Comparison of ENCODE assay signal across 12 cellular contexts in the genomic region with DNA sequence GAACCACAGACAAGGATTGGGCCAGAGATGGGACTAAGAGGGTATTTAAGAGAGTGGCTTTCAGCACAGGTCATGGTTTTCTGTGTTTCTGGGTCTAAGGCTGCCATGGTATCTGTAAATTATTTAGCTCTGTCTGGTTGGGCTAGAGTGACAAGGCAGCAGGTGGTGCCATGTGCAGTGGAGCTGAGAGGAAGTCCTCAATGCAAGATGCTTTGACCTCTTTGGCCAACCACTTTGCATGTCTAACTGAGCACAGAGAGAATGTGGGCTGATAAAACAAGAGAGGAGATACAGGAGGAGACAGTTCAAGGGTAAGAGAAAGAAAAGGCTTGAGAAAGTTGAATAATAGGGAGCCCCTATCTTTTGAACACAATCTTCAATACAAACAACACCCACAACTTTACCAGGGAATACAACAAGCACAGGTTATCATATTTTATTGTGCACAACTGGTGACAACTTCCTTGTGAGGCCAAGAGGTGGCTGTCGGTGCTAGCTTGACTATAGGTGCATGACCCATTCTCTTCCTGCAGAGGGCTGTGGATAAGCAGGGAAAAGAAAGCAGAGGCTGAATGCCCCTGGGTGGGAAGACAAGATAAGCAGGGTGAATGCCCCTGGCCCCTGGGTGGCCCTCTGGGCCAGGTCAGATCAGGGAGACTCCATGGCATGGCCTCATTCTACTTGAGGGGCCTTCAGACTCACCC. TPM values are rescaled to one million over a fixed set of nuclear protein-coding genes. Genes with fewer than 3 reads are reported as not detected.
DNase-seq lines count a peak whose midpoint lies in the region; ATAC-seq and TF ChIP-seq lines count a peak whose summit lies in the region.
"Had no signal": no experiment of that assay in that cellular context is flagged by ENCODE, and none has a peak within 500 bp of the region (broad histone marks: within the 10 kb centered on the region; RNA-seq: fewer than 3 reads in every experiment).

No MANE protein-coding gene starts in this region.

- no peak overlapping the region for H3K27ac Mint-ChIP-seq in glutamatergic neuron (ENCODE audit: unreplicated experiment)

- CTCF ChIA-PET in HEK293 (lab: Yijun Ruan, JAX) = interaction anchor here (1.4 kb wide), 1 partner anchor 113 kb away, joined by 5 read pairs; no protein-coding TSS in a partner anchor

- ATAC-seq in GM18870 (IDR thresholded peaks at IDR 0.05; ENCODE audit: unreplicated experiment) = peak; percentile 78

- TF ChIP-seq RAD21 in Ishikawa (IDR thresholded peaks at IDR 0.05; ENCODE audit: low read depth) = peak; percentile 12; the same call in 1 of the 2 replicates

- TF ChIP-seq EP300 in Ishikawa (IDR thresholded peaks at IDR 0.05; ENCODE audit: borderline replicate concordance) = no peak

- no peak overlapping the region for H3K27ac ChIP-seq in HEK293 (ENCODE audit: extremely low read depth, low read depth, low read length)
- H3K27ac ChIP-seq: cardiac muscle cell had no signal

- H3K4me3 Mint-ChIP-seq in glutamatergic neuron (ENCODE audit: unreplicated experiment) = no peak overlapping the region

- peak; percentile 14; the same call in 1 of the 2 replicates for TF ChIP-seq CTCF in HEK293 (tag by site-specific recombination; IDR thresholded peaks at IDR 0.05)
- peak; percentile 4 for TF ChIP-seq CTCF in kidney epithelial cell (IDR thresholded peaks at IDR 0.05; ENCODE audit: insufficient read depth, low read length, poor library complexity, severe bottlenecking)
- no peak for TF ChIP-seq CTCF in glutamatergic neuron (IDR thresholded peaks at IDR 0.05; ENCODE audit: partially characterized antibody, unreplicated experiment)

- peaks cover 5% of the 10 kb centered on the region for H3K9me3 Mint-ChIP-seq in glutamatergic neuron (ENCODE audit: unreplicated experiment)

- H3K4me1 ChIP-seq in HEK293 (ENCODE audit: control insufficient read depth, insufficient read depth, low read length) = no peaks in the 10 kb centered on the region

- peaks cover 20% of the 10 kb centered on the region for H3K4me1 Mint-ChIP-seq in glutamatergic neuron (ENCODE audit: low read depth, unreplicated experiment)

- no peaks in the 10 kb centered on the region for H3K27me3 Mint-ChIP-seq in glutamatergic neuron (ENCODE audit: unreplicated experiment)

- DNase-seq in kidney epithelial cell (ENCODE audit: low read depth) (no peak), glutamatergic neuron (no peak), COLO829 (ENCODE audit: low spot score) (no peak), G401 (ENCODE audit: low spot score) (no peak), NCI-H524 treated with DMSO at 0.1 percent for 48 hours (lab: John Stamatoyannopoulos, UW) (no peak)
- DNase-seq: left cardiac atrium; NCI-H2107; stimulated activated CD4-positive, alpha-beta T cell treated with anti-CD3 and anti-CD28 coated beads, Interleukin-4, amount 100 ng/mL, for 24 hours had no signal

- H3K4me3 ChIP-seq in HEK293 (ENCODE audit: low read depth, low read length) (no peak overlapping the region), kidney epithelial cell (ENCODE audit: low read depth, low read length) (no peak overlapping the region)
- H3K4me3 ChIP-seq: cardiac muscle cell had no signal

- peaks cover 5% of the 10 kb centered on the region for H3K36me3 Mint-ChIP-seq in glutamatergic neuron (ENCODE audit: unreplicated experiment)

- no peaks in the 10 kb centered on the region for H3K27me3 ChIP-seq in kidney epithelial cell (ENCODE audit: control insufficient read depth, insufficient read depth, low read length)
- H3K27me3 ChIP-seq: cardiac muscle cell had no signal

- in situ Hi-C loops in G401 (cut with HindIII; ENCODE audit: low sequenced_read_pairs) = no loop called here

- no peaks in the 10 kb centered on the region for H3K9me3 ChIP-seq in HEK293 (ENCODE audit: control insufficient read depth, insufficient read depth, low read depth, low read length)

- POLR2A ChIA-PET in HEK293 (lab: Yijun Ruan, JAX) = no interaction called here

- H3K36me3 ChIP-seq in HEK293 (ENCODE audit: control insufficient read depth in 2 of 2, insufficient read depth in 1 of 2, low read length in 2 of 2) (no peaks in the 10 kb centered on the region), kidney epithelial cell (ENCODE audit: control insufficient read depth, insufficient read depth, low read length) (no peaks in the 10 kb centered on the region)
- H3K36me3 ChIP-seq: cardiac muscle cell had no signal

TF ChIP-seq in HEK293, 187 proteins besides CTCF, POLR2A, EP300 and RAD21 (continues in another document):
- TF ChIP-seq ZNF670 (tag by site-specific recombination; IDR thresholded peaks at IDR 0.05; ENCODE audit: low read depth) = no peak
- no peak for TF ChIP-seq ZNF311 (tag by site-specific recombination; IDR thresholded peaks at IDR 0.05; ENCODE audit: borderline replicate concordance)
- TF ChIP-seq, protein P1, sequence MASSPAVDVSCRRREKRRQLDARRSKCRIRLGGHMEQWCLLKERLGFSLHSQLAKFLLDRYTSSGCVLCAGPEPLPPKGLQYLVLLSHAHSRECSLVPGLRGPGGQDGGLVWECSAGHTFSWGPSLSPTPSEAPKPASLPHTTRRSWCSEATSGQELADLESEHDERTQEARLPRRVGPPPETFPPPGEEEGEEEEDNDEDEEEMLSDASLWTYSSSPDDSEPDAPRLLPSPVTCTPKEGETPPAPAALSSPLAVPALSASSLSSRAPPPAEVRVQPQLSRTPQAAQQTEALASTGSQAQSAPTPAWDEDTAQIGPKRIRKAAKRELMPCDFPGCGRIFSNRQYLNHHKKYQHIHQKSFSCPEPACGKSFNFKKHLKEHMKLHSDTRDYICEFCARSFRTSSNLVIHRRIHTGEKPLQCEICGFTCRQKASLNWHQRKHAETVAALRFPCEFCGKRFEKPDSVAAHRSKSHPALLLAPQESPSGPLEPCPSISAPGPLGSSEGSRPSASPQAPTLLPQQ (tag by site-specific recombination; IDR thresholded peaks at IDR 0.05) = no peak
- no peak for TF ChIP-seq ZNF302 (tag by site-specific recombination; IDR thresholded peaks at IDR 0.05; ENCODE audit: low read depth)
- no peak for TF ChIP-seq ZNF202 (tag by site-specific recombination; IDR thresholded peaks at IDR 0.05; ENCODE audit: borderline replicate concordance)
- TF ChIP-seq SP2 (tag by site-specific recombination; IDR thresholded peaks at IDR 0.05) = no peak
- no peak for TF ChIP-seq YY1 (tag by site-specific recombination; IDR thresholded peaks at IDR 0.05)
- no peak for TF ChIP-seq ZNF514 (tag by site-specific recombination; IDR thresholded peaks at IDR 0.05)
- TF ChIP-seq SALL2 (tag by site-specific recombination; IDR thresholded peaks at IDR 0.05; ENCODE audit: borderline replicate concordance) = no peak
- TF ChIP-seq ZNF776 (tag by site-specific recombination; IDR thresholded peaks at IDR 0.05; ENCODE audit: borderline replicate concordance) = no peak
- no peak for TF ChIP-seq ZNF221 (tag by site-specific recombination; IDR thresholded peaks at IDR 0.05; ENCODE audit: borderline replicate concordance)
- no peak for TF ChIP-seq ZNF169 (tag by site-specific recombination; IDR thresholded peaks at IDR 0.05)
- TF ChIP-seq ZNF610 (tag by site-specific recombination; IDR thresholded peaks at IDR 0.05; ENCODE audit: borderline replicate concordance) = no peak

TF ChIP-seq in Ishikawa, 13 proteins besides CTCF, POLR2A, EP300 and RAD21 (continues in another document):
- TF ChIP-seq TAF1 (IDR thresholded peaks at IDR 0.05; ENCODE audit: low read depth) (no peak), YY1 (IDR thresholded peaks at IDR 0.05; ENCODE audit: low read depth) (no peak), TCF12 (IDR thresholded peaks at IDR 0.05; ENCODE audit: low read depth) (no peak), NFIC (IDR thresholded peaks at IDR 0.05) (no peak), EGR1 (IDR thresholded peaks at IDR 0.05) (no peak), TEAD4 (IDR thresholded peaks at IDR 0.05) (no peak), FOXM1 (IDR thresholded peaks at IDR 0.05; ENCODE audit: borderline replicate concordance, low read depth) (no peak), CREB1 (IDR thresholded peaks at IDR 0.05; ENCODE audit: low read depth) (no peak), CEBPB (IDR thresholded peaks at IDR 0.05) (no peak)
- TF ChIP-seq, protein P2, sequence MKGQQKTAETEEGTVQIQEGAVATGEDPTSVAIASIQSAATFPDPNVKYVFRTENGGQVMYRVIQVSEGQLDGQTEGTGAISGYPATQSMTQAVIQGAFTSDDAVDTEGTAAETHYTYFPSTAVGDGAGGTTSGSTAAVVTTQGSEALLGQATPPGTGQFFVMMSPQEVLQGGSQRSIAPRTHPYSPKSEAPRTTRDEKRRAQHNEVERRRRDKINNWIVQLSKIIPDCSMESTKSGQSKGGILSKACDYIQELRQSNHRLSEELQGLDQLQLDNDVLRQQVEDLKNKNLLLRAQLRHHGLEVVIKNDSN (IDR thresholded peaks at IDR 0.05) = no peak
- TF ChIP-seq, protein P3, sequence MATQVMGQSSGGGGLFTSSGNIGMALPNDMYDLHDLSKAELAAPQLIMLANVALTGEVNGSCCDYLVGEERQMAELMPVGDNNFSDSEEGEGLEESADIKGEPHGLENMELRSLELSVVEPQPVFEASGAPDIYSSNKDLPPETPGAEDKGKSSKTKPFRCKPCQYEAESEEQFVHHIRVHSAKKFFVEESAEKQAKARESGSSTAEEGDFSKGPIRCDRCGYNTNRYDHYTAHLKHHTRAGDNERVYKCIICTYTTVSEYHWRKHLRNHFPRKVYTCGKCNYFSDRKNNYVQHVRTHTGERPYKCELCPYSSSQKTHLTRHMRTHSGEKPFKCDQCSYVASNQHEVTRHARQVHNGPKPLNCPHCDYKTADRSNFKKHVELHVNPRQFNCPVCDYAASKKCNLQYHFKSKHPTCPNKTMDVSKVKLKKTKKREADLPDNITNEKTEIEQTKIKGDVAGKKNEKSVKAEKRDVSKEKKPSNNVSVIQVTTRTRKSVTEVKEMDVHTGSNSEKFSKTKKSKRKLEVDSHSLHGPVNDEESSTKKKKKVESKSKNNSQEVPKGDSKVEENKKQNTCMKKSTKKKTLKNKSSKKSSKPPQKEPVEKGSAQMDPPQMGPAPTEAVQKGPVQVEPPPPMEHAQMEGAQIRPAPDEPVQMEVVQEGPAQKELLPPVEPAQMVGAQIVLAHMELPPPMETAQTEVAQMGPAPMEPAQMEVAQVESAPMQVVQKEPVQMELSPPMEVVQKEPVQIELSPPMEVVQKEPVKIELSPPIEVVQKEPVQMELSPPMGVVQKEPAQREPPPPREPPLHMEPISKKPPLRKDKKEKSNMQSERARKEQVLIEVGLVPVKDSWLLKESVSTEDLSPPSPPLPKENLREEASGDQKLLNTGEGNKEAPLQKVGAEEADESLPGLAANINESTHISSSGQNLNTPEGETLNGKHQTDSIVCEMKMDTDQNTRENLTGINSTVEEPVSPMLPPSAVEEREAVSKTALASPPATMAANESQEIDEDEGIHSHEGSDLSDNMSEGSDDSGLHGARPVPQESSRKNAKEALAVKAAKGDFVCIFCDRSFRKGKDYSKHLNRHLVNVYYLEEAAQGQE (IDR thresholded peaks at IDR 0.05; ENCODE audit: low read depth) = no peak
- TF ChIP-seq, protein P4, sequence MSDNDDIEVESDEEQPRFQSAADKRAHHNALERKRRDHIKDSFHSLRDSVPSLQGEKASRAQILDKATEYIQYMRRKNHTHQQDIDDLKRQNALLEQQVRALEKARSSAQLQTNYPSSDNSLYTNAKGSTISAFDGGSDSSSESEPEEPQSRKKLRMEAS (IDR thresholded peaks at IDR 0.05) = no peak

RNA-seq across cellular contexts. Expression of a gene that starts 12.3 kb away (rescaled TPM):
- total RNA-seq in kidney epithelial cell (0.14 and 0.54 TPM in 2 replicates), glutamatergic neuron (ENCODE audit: unreplicated experiment) (1.2 TPM)
- 0.24 and 1.5 TPM in 2 replicates for total RNA-seq in G401 (2014; rRNA removed; shearing (Covaris generic))
